Comparison of ENCODE assay signal across 11 cellular contexts in genomic region chr16:79653337-79654000, GRCh38. TPM values are rescaled to one million over a fixed set of nuclear protein-coding genes. Genes with fewer than 3 reads are reported as not detected.
DNase-seq lines count a peak whose midpoint lies in the region; ATAC-seq and TF ChIP-seq lines count a peak whose summit lies in the region.
"Had no signal": no experiment of that assay in that cellular context is flagged by ENCODE, and none has a peak within 500 bp of the region (broad histone marks: within the 10 kb centered on the region; RNA-seq: fewer than 3 reads in every experiment).

No MANE protein-coding gene starts in this region.

- H3K36me3 ChIP-seq in fibroblast of lung (ENCODE audit: control insufficient read depth, insufficient read depth, low read length) (no peaks in the 10 kb centered on the region), neuronal stem cell (replicated peaks in 1 of 2; ENCODE audit: control insufficient read depth in 2 of 2, insufficient read depth in 2 of 2, low read length in 2 of 2) (no peaks in the 10 kb centered on the region)

- no peak for TF ChIP-seq CTCF in fibroblast of lung (conservative IDR thresholded peaks at IDR 0.05 in 1 of 2, IDR thresholded peaks at IDR 0.05 in 1 of 2; ENCODE audit: low read depth in 1 of 2, low read length in 2 of 2)

- H3K4me3 Mint-ChIP-seq in stimulated activated naive B cell treated with anti-CD40 and anti-IgM and Interleukin-4, amounts not matched to agents 10 μg/mL and 1 μg/mL and 100 μg/mL, for 72 hours: no peak overlapping the region
- H3K4me3 Mint-ChIP-seq: activated B cell treated with CpG ODN at 0.5 μM for 24 hours; activated naive CD4-positive, alpha-beta T cell treated with anti-CD3 and anti-CD28 coated beads, Interleukin-2, amount 50 U/mL, for 24 hours; natural killer cell had no signal

- H3K79me2 ChIP-seq in fibroblast of lung (ENCODE audit: control insufficient read depth, insufficient read depth, low read length): no peaks in the 10 kb centered on the region

- no peak overlapping the region for H3K4me3 ChIP-seq in fibroblast of lung (replicated peaks in 1 of 4; ENCODE audit: control extremely low read depth in 1 of 4, insufficient read depth in 1 of 4, low read depth in 3 of 4, low read length in 4 of 4)
- H3K4me3 ChIP-seq in neuronal stem cell (ENCODE audit: low read length in 2 of 2): no peak overlapping the region

- peak overlapping the region; percentile 13 for H3K23ac ChIP-seq in neuronal stem cell (ENCODE audit: low read depth, low read length, poor library complexity)

- peak overlapping the region; percentile 22 for H3K18ac ChIP-seq in neuronal stem cell (ENCODE audit: low read length)

- no peak overlapping the region for H3K14ac ChIP-seq in neuronal stem cell (ENCODE audit: low read length)

- H3K27ac Mint-ChIP-seq in stimulated activated naive B cell treated with anti-CD40 and anti-IgM and Interleukin-4, amounts not matched to agents 10 μg/mL and 1 μg/mL and 100 μg/mL, for 72 hours: no peak overlapping the region
- H3K27ac Mint-ChIP-seq: activated B cell treated with CpG ODN at 0.5 μM for 24 hours; activated naive CD4-positive, alpha-beta T cell treated with anti-CD3 and anti-CD28 coated beads, Interleukin-2, amount 50 U/mL, for 24 hours; natural killer cell had no signal

- H3K27me3 ChIP-seq in fibroblast of lung (ENCODE audit: control insufficient read depth, insufficient read depth, low read length): no peaks in the 10 kb centered on the region
- H3K27me3 ChIP-seq in neuronal stem cell (ENCODE audit: control insufficient read depth in 3 of 3, insufficient read depth in 3 of 3, low read depth in 1 of 3, low read length in 3 of 3): no peaks in the 10 kb centered on the region

- no peak overlapping the region for H4K8ac ChIP-seq in neuronal stem cell (ENCODE audit: low read depth, low read length)

- H4K91ac ChIP-seq in neuronal stem cell (ENCODE audit: low read depth, low read length, poor library complexity): no peak overlapping the region

- H3K36me3 Mint-ChIP-seq in stimulated activated naive B cell treated with anti-CD40 and anti-IgM and Interleukin-4, amounts not matched to agents 10 μg/mL and 1 μg/mL and 100 μg/mL, for 72 hours: no peaks in the 10 kb centered on the region
- H3K36me3 Mint-ChIP-seq: activated naive CD4-positive, alpha-beta T cell treated with anti-CD3 and anti-CD28 coated beads, Interleukin-2, amount 50 U/mL, for 24 hours; natural killer cell had no signal

- H3K4me1 ChIP-seq in fibroblast of lung (ENCODE audit: control insufficient read depth, extremely low read depth, insufficient read depth, low read length) (peaks cover 13% of the 10 kb centered on the region), neuronal stem cell (ENCODE audit: control insufficient read depth in 2 of 2, insufficient read depth in 1 of 2, low read depth in 1 of 2, low read length in 2 of 2) (peaks cover 3 to 15% of the 10 kb centered on the region in 2 donors)

- POLR2A ChIA-PET in HEK293T (lab: Yijun Ruan, JAX): interaction anchor here (1.5 kb wide), 1 partner anchor 54 kb away, joined by 4 read pairs; no protein-coding TSS in a partner anchor

- no peaks in the 10 kb centered on the region for H3K79me1 ChIP-seq in neuronal stem cell (ENCODE audit: low read depth, low read length)

- no peak overlapping the region for H3K4me2 ChIP-seq in fibroblast of lung (ENCODE audit: extremely low read depth, insufficient read depth, low read length)
- H3K4me2 ChIP-seq in neuronal stem cell (ENCODE audit: insufficient read depth, low read length, poor library complexity, severe bottlenecking): no peak overlapping the region

- no peak overlapping the region for H2BK120ac ChIP-seq in neuronal stem cell (ENCODE audit: low read depth, low read length)

- H2AFZ ChIP-seq in fibroblast of lung (ENCODE audit: low read length) (no peak overlapping the region), neuronal stem cell (ENCODE audit: low read length) (no peak overlapping the region)

- no peak overlapping the region for H2AK5ac ChIP-seq in neuronal stem cell (ENCODE audit: low read depth, low read length)

- H3K9me3 Mint-ChIP-seq in stimulated activated naive B cell treated with anti-CD40 and anti-IgM and Interleukin-4, amounts not matched to agents 10 μg/mL and 1 μg/mL and 100 μg/mL, for 72 hours: no peaks in the 10 kb centered on the region
- H3K9me3 Mint-ChIP-seq: activated B cell treated with CpG ODN at 0.5 μM for 24 hours; activated naive CD4-positive, alpha-beta T cell treated with anti-CD3 and anti-CD28 coated beads, Interleukin-2, amount 50 U/mL, for 24 hours; natural killer cell had no signal

- H3K4ac ChIP-seq in neuronal stem cell (ENCODE audit: low read length): no peak overlapping the region

- H3K27ac ChIP-seq in fibroblast of lung (ENCODE audit: insufficient read depth, low read length) (no peak overlapping the region), neuronal stem cell (replicated peaks; ENCODE audit: low read length) (no peak overlapping the region)

- H2BK12ac ChIP-seq in neuronal stem cell (ENCODE audit: low read length): no peak overlapping the region

- no peak overlapping the region for H2BK15ac ChIP-seq in neuronal stem cell (ENCODE audit: low read length)

- DNase-seq in Kasumi-1 (lab: John Stamatoyannopoulos, UW) (peak; percentile 36 to 41), NCI-H345 treated with DMSO at 0.1 percent for 48 hours (lab: John Stamatoyannopoulos, UW; ENCODE audit: unreplicated experiment) (peak; percentile 36), fibroblast of lung (ENCODE audit: low read depth in 2 of 2) (peak; percentile 37 to 96), neuronal stem cell (ENCODE audit: low spot score) (no peak), HEK293T (ENCODE audit: extremely low spot score) (no peak)
- no peak for DNase-seq in stimulated activated naive B cell treated with anti-CD40 and anti-IgM and Interleukin-4, amounts not matched to agents 10 μg/mL and 1 μg/mL and 100 μg/mL, for 72 hours
- DNase-seq: activated B cell treated with CpG ODN at 0.5 μM for 24 hours, natural killer cell had no signal

- H4K20me1 ChIP-seq in fibroblast of lung (ENCODE audit: control insufficient read depth, extremely low read depth, insufficient read depth, low read length): no peaks in the 10 kb centered on the region

- H3K4me1 Mint-ChIP-seq in stimulated activated naive B cell treated with anti-CD40 and anti-IgM and Interleukin-4, amounts not matched to agents 10 μg/mL and 1 μg/mL and 100 μg/mL, for 72 hours: no peaks in the 10 kb centered on the region
- H3K4me1 Mint-ChIP-seq: activated B cell treated with CpG ODN at 0.5 μM for 24 hours; activated naive CD4-positive, alpha-beta T cell treated with anti-CD3 and anti-CD28 coated beads, Interleukin-2, amount 50 U/mL, for 24 hours; natural killer cell had no signal

- no peak overlapping the region for H2BK5ac ChIP-seq in neuronal stem cell (ENCODE audit: low read length)

- no CpG with 5 or more reads among the region's 7 CpGs for WGBS in neuronal stem cell (ENCODE audit: extremely low coverage in 2 of 2, insufficient read length in 2 of 2, insufficient replicate concordance in 1 of 2), 2 donors

- peaks cover 0 to 4% of the 10 kb centered on the region in 2 donors for H3K27me3 Mint-ChIP-seq in stimulated activated naive B cell treated with anti-CD40 and anti-IgM and Interleukin-4, amounts not matched to agents 10 μg/mL and 1 μg/mL and 100 μg/mL, for 72 hours
- H3K27me3 Mint-ChIP-seq: activated B cell treated with CpG ODN at 0.5 μM for 24 hours had no signal

- H3K9ac ChIP-seq in fibroblast of lung (ENCODE audit: insufficient read depth, low read length): no peak overlapping the region
- no peak overlapping the region for H3K9ac ChIP-seq in neuronal stem cell (ENCODE audit: low read depth, low read length, poor library complexity)

- ATAC-seq in HG02763 (IDR thresholded peaks at IDR 0.05; ENCODE audit: unreplicated experiment) (no peak), HG03159 (IDR thresholded peaks at IDR 0.05; ENCODE audit: unreplicated experiment) (no peak)
- ATAC-seq in stimulated activated naive B cell treated with anti-CD40 and anti-IgM and Interleukin-4, amounts not matched to agents 10 μg/mL and 1 μg/mL and 100 μg/mL, for 72 hours (replicated peaks): no peak
- ATAC-seq: natural killer cell had no signal

- CTCF ChIA-PET in HEK293T (lab: Yijun Ruan, JAX): interaction anchor here (0.7 kb wide), 1 partner anchor 53 kb away, joined by 3 read pairs; no protein-coding TSS in a partner anchor

- H3K9me3 ChIP-seq in fibroblast of lung (ENCODE audit: control insufficient read depth, insufficient read depth, low read depth, low read length) (no peaks in the 10 kb centered on the region), neuronal stem cell (replicated peaks in 1 of 2; ENCODE audit: control insufficient read depth in 2 of 2, insufficient read depth in 1 of 2, low read depth in 1 of 2, low read length in 2 of 2) (peaks cover 0 to 2% of the 10 kb centered on the region in 2 donors)

TF ChIP-seq in HEK293T, 16 proteins besides CTCF, POLR2A, EP300 and RAD21 (continues in another document):
- no peak for TF ChIP-seq PKNOX1 (IDR thresholded peaks at IDR 0.05)
- no peak for TF ChIP-seq ARNT (IDR thresholded peaks at IDR 0.05)
- TF ChIP-seq ZNF384 (IDR thresholded peaks at IDR 0.05): no peak
- no peak for TF ChIP-seq TARDBP (IDR thresholded peaks at IDR 0.05)
- no peak for TF ChIP-seq ELF4 (IDR thresholded peaks at IDR 0.05)
- no peak for TF ChIP-seq HDGF (IDR thresholded peaks at IDR 0.05; ENCODE audit: borderline replicate concordance)
- no peak for TF ChIP-seq SP1 (IDR thresholded peaks at IDR 0.05)
- no peak for TF ChIP-seq L3MBTL2 (conservative IDR thresholded peaks at IDR 0.05)
- no peak for TF ChIP-seq FOXM1 (IDR thresholded peaks at IDR 0.05; ENCODE audit: borderline replicate concordance)
- no peak for TF ChIP-seq NFRKB (IDR thresholded peaks at IDR 0.05)
- no peak for TF ChIP-seq SUZ12 (IDR thresholded peaks at IDR 0.05)
- TF ChIP-seq CTBP1 (IDR thresholded peaks at IDR 0.05; ENCODE audit: borderline replicate concordance): no peak
- no peak for TF ChIP-seq BHLHE40 (IDR thresholded peaks at IDR 0.05; ENCODE audit: borderline replicate concordance)
- no peak for TF ChIP-seq LEF1 (IDR thresholded peaks at IDR 0.05; ENCODE audit: borderline replicate concordance)

RNA-seq across cellular contexts. Expression of gene MAF, which starts 52.9 kb away (rescaled TPM):
- total RNA-seq in fibroblast of lung: 26.7 and 27.7 TPM in 2 replicates
- polyA plus RNA-seq in fibroblast of lung: 6.6 and 14.0 TPM in 2 replicates
- 9.8 and 20.8 TPM in 2 replicates for polyA plus RNA-seq in fibroblast of lung (2012)
- 2.0 and 7.1 TPM in 2 replicates for polyA minus RNA-seq in fibroblast of lung (ENCODE audit: low replicate concordance)
- 8.2 TPM for polyA plus RNA-seq in neuronal stem cell (2013, experiment 1 of 2)
- polyA plus RNA-seq in neuronal stem cell (2013, experiment 2 of 2): 8.4 TPM

Comparison
In these comparisons a context has a peak if more than half of its experiments do, and no peak if none do; other contexts are left out.
1. DNase-seq: peak in Kasumi-1 (2 of 2), NCI-H345 treated with DMSO at 0.1 percent for 48 hours (single experiment) and fibroblast of lung (2 of 2); none in neuronal stem cell (single experiment), HEK293T (single experiment) and stimulated activated naive B cell treated with anti-CD40 and anti-IgM and Interleukin-4, amounts not matched to agents 10 μg/mL and 1 μg/mL and 100 μg/mL, for 72 hours (single experiment).